21 cellular contexts compared by ENCODE assay signal in genomic region chr3:164406281-164406680, GRCh38.
DNase-seq lines count a peak whose midpoint lies in the region; ATAC-seq, FAIRE-seq and TF ChIP-seq lines count a peak whose summit lies in the region.
"Had no signal": no experiment of that assay in that cellular context is flagged by ENCODE, and none has a peak within 500 bp of the region (broad histone marks: within the 10 kb centered on the region; RNA-seq: fewer than 3 reads in every experiment).

No MANE protein-coding gene starts in this region.

- H3K36me3 ChIP-seq in pancreas, result no peaks in the 10 kb centered on the region
- H3K36me3 ChIP-seq: HAP-1 had no signal

- H3K27ac ChIP-seq in pancreas, result no peak overlapping the region
- H3K27ac ChIP-seq: 22Rv1, A549, C4-2B, GM23248 had no signal

- H3K27me3 ChIP-seq in pancreas, result no peaks in the 10 kb centered on the region

- H3K4me1 ChIP-seq in pancreas, result peaks cover 0 to 5% (median 0%) of the 10 kb centered on the region in 3 donors
- H3K4me1 ChIP-seq: A549, Caco-2, HAP-1 had no signal

- no peaks in the 10 kb centered on the region for H3K9me3 ChIP-seq in pancreas
- H3K9me3 ChIP-seq: A549 had no signal

- intact Hi-C loops in pancreas (cut with DNase I), result no loop called here
- intact Hi-C loops in Right ventricle myocardium superior (cut with DNase I), result no loop called here

- DNase-seq in DMS 273 (lab: John Stamatoyannopoulos, UW; ENCODE audit: unreplicated experiment) (peak; percentile 34), DMS 273 treated with DMSO at 0.1 percent for 48 hours (lab: John Stamatoyannopoulos, UW) (no peak), NCI-H2171 (lab: John Stamatoyannopoulos, UW) (peak; percentile 24), NCI-H69 (lab: John Stamatoyannopoulos, UW) (peak; percentile 18), pancreas (no peak), ecto neural progenitor cell (ENCODE audit: low spot score) (no peak), dedifferentiated amniotic fluid mesenchymal stem cell (ENCODE audit: extremely low spot score) (no peak), Right ventricle myocardium superior (no peak)
- DNase-seq: AML-193; Caco-2; CD4-positive, alpha-beta T cell; GM23248; IMR-90 had no signal

- peak in 3 of 4 donors; percentile 50 to 71 (median 66) for ATAC-seq in pancreas
- no peak for ATAC-seq in Right ventricle myocardium superior (ENCODE audit: poor library complexity)
- ATAC-seq: A549 had no signal

- no peak for TF ChIP-seq CTCF in pancreas (IDR thresholded peaks at IDR 0.05)

- 46% methylated on average over 3 of the region's 3 CpGs for WGBS in pancreas, 2 donors

- H3K4me3 ChIP-seq in pancreas, result no peak overlapping the region
- H3K4me3 ChIP-seq: A549, GM23248, HAP-1 had no signal

- no peak for FAIRE-seq in pancreas (lab: Jason Lieb, UNC)
- FAIRE-seq: A549, G401.6, GM12891, GM19239, HTR-8/SVneo had no signal

Comparison
In these comparisons a context has a peak if more than half of its experiments do, and no peak if none do; other contexts are left out.
1. DNase-seq: peak in DMS 273 (single experiment), NCI-H2171 (single experiment) and NCI-H69 (single experiment); none in DMS 273 treated with DMSO at 0.1 percent for 48 hours (single experiment), pancreas (0 of 6), ecto neural progenitor cell (single experiment), dedifferentiated amniotic fluid mesenchymal stem cell (single experiment) and Right ventricle myocardium superior (single experiment).